ENCODE assay signal across 17 cellular contexts in the genomic region with DNA sequence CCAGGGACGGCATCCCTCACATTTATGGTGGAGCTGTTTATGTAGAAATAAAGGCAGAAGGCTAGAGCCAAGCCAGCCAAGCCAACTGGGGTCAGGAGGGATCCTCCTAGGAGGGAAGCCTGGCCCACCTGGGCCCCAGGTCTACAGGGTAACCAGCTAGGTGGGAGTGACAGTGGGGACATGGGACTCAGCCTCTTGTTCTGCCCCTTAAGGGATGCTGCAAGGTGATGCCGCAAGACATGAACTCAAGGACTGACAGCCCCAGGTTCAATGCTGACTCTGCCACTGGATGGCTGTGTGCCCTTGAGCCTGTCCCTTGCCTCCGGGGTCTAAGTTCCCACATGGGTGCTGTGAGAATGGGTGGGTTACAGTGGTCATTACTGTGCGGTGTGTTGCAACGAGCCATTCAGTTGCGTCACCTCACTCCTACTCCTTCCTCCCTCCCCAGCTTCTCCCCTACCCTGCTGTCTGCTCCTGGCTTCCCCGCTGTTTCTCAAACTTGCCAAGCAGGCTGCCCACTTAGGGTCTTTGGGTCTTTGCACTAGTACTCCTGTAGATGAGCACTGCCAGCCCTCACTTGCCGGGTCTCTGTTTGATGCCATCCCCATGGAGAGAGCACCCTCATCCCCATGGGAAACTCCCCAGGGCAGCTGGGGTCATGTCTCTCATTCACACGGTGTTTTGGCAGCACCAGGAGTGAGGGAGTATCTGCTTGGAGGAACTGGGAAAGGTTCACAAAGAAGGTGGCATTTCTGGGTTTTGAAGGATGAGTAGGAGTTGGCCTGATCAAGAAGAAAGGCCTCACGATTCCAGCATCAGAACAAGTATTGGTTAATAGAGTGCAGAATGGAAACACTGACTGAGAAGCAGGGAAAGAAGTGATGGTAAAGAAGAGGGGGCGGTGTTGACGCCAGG.
"Had no signal": no experiment of that assay in that cellular context is flagged by ENCODE, and none has a peak within 500 bp of the region (broad histone marks: within the 10 kb centered on the region; RNA-seq: fewer than 3 reads in every experiment).

No MANE protein-coding gene starts in this region.

- H3K27ac ChIP-seq: prostate gland, stomach, thoracic aorta had no signal

- H3K9me3 ChIP-seq: prostate gland, stomach, thoracic aorta had no signal

- H3K4me3 Mint-ChIP-seq: activated CD4-positive, alpha-beta T cell treated with anti-CD3 and anti-CD28 coated beads, Interleukin-2, amount 10 ng/mL, durations not matched to agents 7 days and 5 days; activated T-helper 17 cell treated with anti-CD3 and anti-CD28 coated beads, Interleukin-2, amount 50 U/mL, for 72 hours; endodermal cell; naive thymus-derived CD4-positive, alpha-beta T cell had no signal

- DNase-seq: activated CD4-positive, alpha-beta T cell treated with anti-CD3 and anti-CD28 coated beads, Interleukin-2, amount 10 ng/mL, durations not matched to agents 7 days and 5 days; activated CD4-positive, CD25-positive, alpha-beta regulatory T cell; activated T-cell treated with anti-CD3 and anti-CD28 coated beads for 4 hours; anterior cingulate cortex; erythroblast; foreskin fibroblast; left colon; naive thymus-derived CD4-positive, alpha-beta T cell; occipital lobe; stimulated activated CD4-positive, alpha-beta T cell treated with anti-CD3 and anti-CD28 coated beads, Interleukin-4, amount 100 ng/mL, for 24 hours; stomach had no signal

- H3K4me1 Mint-ChIP-seq: activated CD4-positive, alpha-beta T cell treated with anti-CD3 and anti-CD28 coated beads, Interleukin-2, amount 10 ng/mL, durations not matched to agents 7 days and 5 days; endodermal cell had no signal

- H3K4me3 ChIP-seq: lung, prostate gland, stomach, thoracic aorta had no signal

- ATAC-seq: activated naive CD4-positive, alpha-beta T cell treated with anti-CD3 and anti-CD28 coated beads, Interleukin-2, amount 50 U/mL, for 72 hours; activated T-helper 17 cell treated with anti-CD3 and anti-CD28 coated beads, Interleukin-2, amount 50 U/mL, for 72 hours; left colon; naive thymus-derived CD4-positive, alpha-beta T cell had no signal

- H3K36me3 ChIP-seq: prostate gland, stomach, thoracic aorta had no signal

- H3K27ac Mint-ChIP-seq: activated CD4-positive, alpha-beta T cell treated with anti-CD3 and anti-CD28 coated beads, Interleukin-2, amount 10 ng/mL, durations not matched to agents 7 days and 5 days; activated naive CD4-positive, alpha-beta T cell treated with anti-CD3 and anti-CD28 coated beads, Interleukin-2, amount 50 U/mL, for 72 hours; activated T-helper 17 cell treated with anti-CD3 and anti-CD28 coated beads, Interleukin-2, amount 50 U/mL, for 72 hours; endodermal cell; naive thymus-derived CD4-positive, alpha-beta T cell had no signal

- H3K9me3 Mint-ChIP-seq: activated CD4-positive, alpha-beta T cell treated with anti-CD3 and anti-CD28 coated beads, Interleukin-2, amount 10 ng/mL, durations not matched to agents 7 days and 5 days; activated naive CD4-positive, alpha-beta T cell treated with anti-CD3 and anti-CD28 coated beads, Interleukin-2, amount 50 U/mL, for 72 hours; activated T-helper 17 cell treated with anti-CD3 and anti-CD28 coated beads, Interleukin-2, amount 50 U/mL, for 72 hours had no signal

- H3K4me1 ChIP-seq: prostate gland had no signal

- H3K36me3 Mint-ChIP-seq: activated naive CD4-positive, alpha-beta T cell treated with anti-CD3 and anti-CD28 coated beads, Interleukin-2, amount 50 U/mL, for 72 hours; naive thymus-derived CD4-positive, alpha-beta T cell had no signal
